ENCODE assay signal across 8 cellular contexts in the genomic region with DNA sequence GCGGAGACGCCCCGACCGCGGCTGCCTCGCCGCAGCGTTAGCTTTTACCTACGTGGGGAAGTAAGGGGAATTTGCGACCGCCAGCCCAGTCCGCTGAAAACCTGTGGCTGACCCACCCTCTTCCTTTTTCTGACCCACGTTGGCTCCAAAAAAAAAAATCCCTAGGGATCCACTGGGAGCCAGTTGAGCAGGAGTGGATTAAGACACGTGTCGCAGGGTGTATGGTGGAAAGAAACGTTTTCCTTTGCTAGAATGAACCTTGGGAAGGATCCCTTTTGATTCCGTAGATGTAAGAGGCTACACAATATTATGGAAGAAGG. TPM values are rescaled to one million over a fixed set of nuclear protein-coding genes. Genes with fewer than 3 reads are reported as not detected.
DNase-seq lines count a peak whose midpoint lies in the region; ATAC-seq and TF ChIP-seq lines count a peak whose summit lies in the region.

No MANE protein-coding gene starts in this region.

- H3K9me3 ChIP-seq in HAP-1 (no peaks in the 10 kb centered on the region), fibroblast of lung (ENCODE audit: control insufficient read depth, insufficient read depth, low read depth, low read length) (no peaks in the 10 kb centered on the region), trophoblast cell (ENCODE audit: insufficient read depth, low read depth, low read length) (no peaks in the 10 kb centered on the region)

- peak overlapping the region; percentile 98 for H4K12ac ChIP-seq in trophoblast cell (ENCODE audit: low read depth, low read length)

- H2BK120ac ChIP-seq in trophoblast cell (ENCODE audit: insufficient read depth, low read length, poor library complexity), result peak overlapping the region; percentile 94

- peak overlapping the region; percentile 99 for H4K8ac ChIP-seq in trophoblast cell (ENCODE audit: low read depth, low read length)

- DNase-seq in AG09309 (ENCODE audit: low read depth), result no peak
- no peak for DNase-seq in HAP-1 (ENCODE audit: low spot score in 2 of 2)
- peak; percentile 69 for DNase-seq in SK-MEL-5 (ENCODE audit: low read depth, low spot score)
- peak in 1 of 2 donors; percentile 35 for DNase-seq in fibroblast of lung (ENCODE audit: low read depth in 2 of 2)
- peak; percentile 19 to 56 for DNase-seq in trophoblast cell
- no peak for DNase-seq in GOT3 (lab: John Stamatoyannopoulos, UW)
- no peak for DNase-seq in middle frontal gyrus (ENCODE audit: extremely low spot score, low spot score)

- no peaks in the 10 kb centered on the region for H3K27me3 ChIP-seq in HAP-1 (ENCODE audit: low read depth)
- no peaks in the 10 kb centered on the region for H3K27me3 ChIP-seq in fibroblast of lung (ENCODE audit: control insufficient read depth, insufficient read depth, low read length)
- H3K27me3 ChIP-seq in trophoblast cell (ENCODE audit: insufficient read depth, low read length), result no peaks in the 10 kb centered on the region

- H3K79me2 ChIP-seq in fibroblast of lung (ENCODE audit: control insufficient read depth, insufficient read depth, low read length) (peaks cover 42% of the 10 kb centered on the region), trophoblast cell (ENCODE audit: control insufficient read depth, insufficient read depth, low read length, poor library complexity) (peaks cover 10% of the 10 kb centered on the region)

- in situ Hi-C loops in HAP-1 (cut with MboI; ENCODE audit: low sequenced_read_pairs), result no loop called here
- in situ Hi-C loops in SK-MEL-5 (cut with HindIII; ENCODE audit: low pct_unique_long_range_greater_than_20kb, low sequenced_read_pairs), result no loop called here

- H3K4me1 ChIP-seq in HAP-1, result peaks cover 23% of the 10 kb centered on the region
- H3K4me1 ChIP-seq in fibroblast of lung (ENCODE audit: control insufficient read depth, extremely low read depth, insufficient read depth, low read length), result peaks cover 6% of the 10 kb centered on the region
- H3K4me1 ChIP-seq in trophoblast cell (ENCODE audit: control insufficient read depth in 1 of 2, insufficient read depth in 2 of 2, low read length in 2 of 2), result peaks cover 2 to 4% of the 10 kb centered on the region in 2 experiments

- no CpG with 5 or more reads among the region's 17 CpGs for WGBS in trophoblast cell (ENCODE audit: extremely low coverage, insufficient coverage, insufficient read length)

- peak overlapping the region; percentile 100 for H3K14ac ChIP-seq in trophoblast cell (ENCODE audit: low read length)

- H3K23ac ChIP-seq in trophoblast cell (ENCODE audit: low read length), result no peak overlapping the region

- H3K4me2 ChIP-seq in fibroblast of lung (ENCODE audit: extremely low read depth, insufficient read depth, low read length) (peak overlapping the region; percentile 88), trophoblast cell (ENCODE audit: low read length) (peak overlapping the region; percentile 96)

- TF ChIP-seq CTCF in AG09309 (IDR thresholded peaks at IDR 0.05; ENCODE audit: control insufficient read depth, insufficient read depth, low read depth, low read length, missing control alignments), result no peak
- no peak for TF ChIP-seq CTCF in fibroblast of lung (conservative IDR thresholded peaks at IDR 0.05 in 1 of 2, IDR thresholded peaks at IDR 0.05 in 1 of 2; ENCODE audit: low read depth in 1 of 2, low read length in 2 of 2)

- no peak for ATAC-seq in HG03432 (IDR thresholded peaks at IDR 0.05; ENCODE audit: unreplicated experiment)

- H4K20me1 ChIP-seq in fibroblast of lung (ENCODE audit: control insufficient read depth, extremely low read depth, insufficient read depth, low read length), result peaks cover 1% of the 10 kb centered on the region

- peak overlapping the region; percentile 98 for H3K18ac ChIP-seq in trophoblast cell (ENCODE audit: low read length)

- peak overlapping the region; percentile 97 for H4K91ac ChIP-seq in trophoblast cell (ENCODE audit: low read depth, low read length)

- peak overlapping the region; percentile 89 for H3K9ac ChIP-seq in fibroblast of lung (ENCODE audit: insufficient read depth, low read length)
- H3K9ac ChIP-seq in trophoblast cell (ENCODE audit: low read length), result peak overlapping the region; percentile 87

- peak overlapping the region; percentile 96 for H3K27ac ChIP-seq in fibroblast of lung (ENCODE audit: insufficient read depth, low read length)
- H3K27ac ChIP-seq in trophoblast cell (ENCODE audit: low read depth, low read length), result peak overlapping the region; percentile 92

- peak overlapping the region; percentile 90 for H2BK5ac ChIP-seq in trophoblast cell (ENCODE audit: low read depth, low read length, poor library complexity)

- peaks cover 12% of the 10 kb centered on the region for H3K79me1 ChIP-seq in trophoblast cell (ENCODE audit: low read length)

- H2BK12ac ChIP-seq in trophoblast cell (ENCODE audit: low read length), result no peak overlapping the region

- H2AFZ ChIP-seq in fibroblast of lung (ENCODE audit: low read length) (peak overlapping the region; percentile 92), trophoblast cell (ENCODE audit: insufficient read depth, low read length, poor library complexity) (peak overlapping the region; percentile 99)

- no peaks in the 10 kb centered on the region; the same call in 1 of the 2 replicates for H3K36me3 ChIP-seq in HAP-1 (replicated peaks)
- H3K36me3 ChIP-seq in fibroblast of lung (ENCODE audit: control insufficient read depth, insufficient read depth, low read length), result no peaks in the 10 kb centered on the region
- no peaks in the 10 kb centered on the region for H3K36me3 ChIP-seq in trophoblast cell (ENCODE audit: control insufficient read depth in 1 of 2, insufficient read depth in 2 of 2, low read length in 2 of 2)

- H3K4me3 ChIP-seq in AG09309 (ENCODE audit: control insufficient read depth, low read depth, low read length) (peak overlapping the region; percentile 100), HAP-1 (peak overlapping the region; percentile 93), fibroblast of lung (replicated peaks in 1 of 4; ENCODE audit: control extremely low read depth in 1 of 4, insufficient read depth in 1 of 4, low read depth in 3 of 4, low read length in 4 of 4) (peak overlapping the region; percentile 92 to 100 (median 98)), trophoblast cell (ENCODE audit: low read depth, low read length) (peak overlapping the region; percentile 85)

- H3K4ac ChIP-seq in trophoblast cell (ENCODE audit: low read depth, low read length), result peak overlapping the region; percentile 97

- H2AK5ac ChIP-seq in trophoblast cell (ENCODE audit: low read length), result peak overlapping the region; percentile 41

RNA-seq across cellular contexts. Expression of a gene that starts 0.6 kb away (rescaled TPM):
- 34.2 and 34.4 TPM in 2 replicates for total RNA-seq in SK-MEL-5 (2014; rRNA removed; shearing (Covaris generic))
- polyA plus RNA-seq in SK-MEL-5 (2015; cell fraction: cytosol; rRNA removed), result 23.1 and 27.6 TPM in 2 replicates
- polyA plus RNA-seq in SK-MEL-5 (2015; cell fraction: nucleus; rRNA removed), result 67.7 and 69.0 TPM in 2 replicates
- 42.4 and 73.8 TPM in 2 replicates for total RNA-seq in fibroblast of lung
- polyA plus RNA-seq in fibroblast of lung, result 68.9 and 70.2 TPM in 2 replicates
- 57.9 and 61.0 TPM in 2 replicates for polyA plus RNA-seq in fibroblast of lung (2012)
- polyA minus RNA-seq in fibroblast of lung (ENCODE audit: low replicate concordance), result 243 and 357 TPM in 2 replicates
- 43.3 and 45.5 TPM in 2 replicates for polyA plus RNA-seq in trophoblast cell (2013)

RNA-seq across cellular contexts. Expression of a gene that starts 29.9 kb away (rescaled TPM):
- total RNA-seq in SK-MEL-5 (2014; rRNA removed; shearing (Covaris generic)), result 1.0 and 2.5 TPM in 2 replicates
- polyA plus RNA-seq in SK-MEL-5 (2015; cell fraction: cytosol; rRNA removed), result 2.4 and 6.2 TPM in 2 replicates
- 1.1 TPM in 1 of 2 replicates, not detected in the other for polyA plus RNA-seq in SK-MEL-5 (2015; cell fraction: nucleus; rRNA removed)
- total RNA-seq in fibroblast of lung, result 5.1 and 9.1 TPM in 2 replicates
- 8.4 and 13.0 TPM in 2 replicates for polyA plus RNA-seq in fibroblast of lung
- polyA plus RNA-seq in fibroblast of lung (2012), result 13.9 and 19.5 TPM in 2 replicates
- polyA minus RNA-seq in fibroblast of lung (ENCODE audit: low replicate concordance), result 0.59 TPM in 1 of 2 replicates, not detected in the other
- 24.6 and 27.0 TPM in 2 replicates for polyA plus RNA-seq in trophoblast cell (2013)

RNA-seq across cellular contexts. Expression of a gene that starts 50.1 kb away (rescaled TPM):
- 0.80 and 4.0 TPM in 2 replicates for total RNA-seq in SK-MEL-5 (2014; rRNA removed; shearing (Covaris generic))
- 3.5 and 4.4 TPM in 2 replicates for polyA plus RNA-seq in SK-MEL-5 (2015; cell fraction: cytosol; rRNA removed)
- 0.35 and 9.4 TPM in 2 replicates for polyA plus RNA-seq in SK-MEL-5 (2015; cell fraction: nucleus; rRNA removed)
- total RNA-seq in fibroblast of lung, result not detected in 2 replicates
- polyA plus RNA-seq in fibroblast of lung, result 0.08 TPM in 1 of 2 replicates, not detected in the other
- not detected in 2 replicates for polyA plus RNA-seq in fibroblast of lung (2012)
- polyA minus RNA-seq in fibroblast of lung (ENCODE audit: low replicate concordance), result not detected in 2 replicates
- not detected in 2 replicates for polyA plus RNA-seq in trophoblast cell (2013)

Comparison
In these comparisons a context has a peak if more than half of its experiments do, and no peak if none do; other contexts are left out.
1. DNase-seq: peak in SK-MEL-5 (single experiment) and trophoblast cell (2 of 2); none in AG09309 (single experiment), HAP-1 (0 of 2), GOT3 (single experiment) and middle frontal gyrus (single experiment).
2. Peak in every context shown above with its lines, with median percentiles within 50 percentile points of each other: H3K4me3 ChIP-seq.